16 cellular contexts compared by ENCODE assay signal in genomic region chr6:32865724-32866443, GRCh38. TPM values are rescaled to one million over a fixed set of nuclear protein-coding genes. Genes with fewer than 3 reads are reported as not detected.
DNase-seq lines count a peak whose midpoint lies in the region; ATAC-seq, FAIRE-seq and TF ChIP-seq lines count a peak whose summit lies in the region.
"Had no signal": no experiment of that assay in that cellular context is flagged by ENCODE, and none has a peak within 500 bp of the region (broad histone marks: within the 10 kb centered on the region; RNA-seq: fewer than 3 reads in every experiment).

No MANE protein-coding gene starts in this region.

- H3K27ac ChIP-seq in CD4-positive, alpha-beta memory T cell (ENCODE audit: low read depth, low read length) = no peak overlapping the region
- H3K27ac ChIP-seq in GM12878 (ENCODE audit: control insufficient read depth, insufficient read depth) (peak overlapping the region; percentile 27; the same call in 1 of the 2 replicates), heart left ventricle (peak overlapping the region in 1 of 12 donors; percentile 42)
- H3K27ac ChIP-seq: vagina had no signal

- H3K79me2 ChIP-seq in GM12878 (ENCODE audit: control insufficient read depth, insufficient read depth, low read length) = no peaks in the 10 kb centered on the region

- SMC1A ChIA-PET in GM12878 (lab: Charles Lee; ENCODE audit: uncharacterized antibody, unreplicated experiment) = interaction anchor here (2.8 to 6.7 kb wide), 4 partner anchors 20 to 119 kb away, joined by 8 to 226 read pairs (median 40); partner anchors contain the start of gene TAP2

- H3K4me3 Mint-ChIP-seq in CD4-positive, alpha-beta memory T cell = peak overlapping the region in 1 of 8 donors; percentile 13
- H3K4me3 Mint-ChIP-seq in IgD-negative memory B cell = peak overlapping the region in 1 of 4 donors; percentile 78

- H3K36me3 Mint-ChIP-seq in CD4-positive, alpha-beta memory T cell = peaks cover 6 to 18% of the 10 kb centered on the region in 2 donors
- peaks cover 3% of the 10 kb centered on the region for H3K36me3 Mint-ChIP-seq in IgD-negative memory B cell

- RAD21 ChIA-PET in GM12878 (lab: Charles Lee; ENCODE audit: unreplicated experiment) = interaction anchor here (4.2 to 7.2 kb wide), 2 partner anchors 9 to 26 kb away, joined by 95 to 236 read pairs; partner anchors contain the start of genes PSMB9, TAP1 and TAP2

- TF ChIP-seq EP300 in GM12878 (IDR thresholded peaks at IDR 0.05; ENCODE audit: borderline replicate concordance in 1 of 2, control insufficient read depth in 1 of 2, low read depth in 2 of 2, low read length in 2 of 2) = no peak

- WGBS in GM12878 (ENCODE audit: insufficient coverage, insufficient replicate concordance, low lambda C conversion rate, missing lambda C conversion rate) = 40% methylated on average over 10 of the region's 10 CpGs
- WGBS in heart left ventricle, 4 donors = 69 to 71% (median 70%) methylated on average over 10 of the region's 10 CpGs

- FAIRE-seq in GM12878 (lab: Jason Lieb, UNC) = no peak

- CTCF ChIA-PET in CD4-positive, alpha-beta memory T cell (lab: Charles Lee; ENCODE audit: partially characterized antibody) = interaction anchor here (0.7 to 10.8 kb wide), 3 partner anchors 26 to 162 kb away, joined by 3 to 263 read pairs (median 55); partner anchors contain the start of gene TAP2
- CTCF ChIA-PET in GM12878 (lab: Yijun Ruan, JAX) = interaction anchor here (2.6 to 4.3 kb wide), 5 partner anchors 11 to 452 kb away, joined by 10 to 73 read pairs (median 30); partner anchors contain the start of genes PSMB9, TAP1 and TAP2

- H3K4me3 ChIP-seq in CD4-positive, alpha-beta memory T cell (ENCODE audit: low read length in 2 of 2) = no peak overlapping the region
- no peak overlapping the region for H3K4me3 ChIP-seq in GM12878
- H3K4me3 ChIP-seq in heart left ventricle = no peak overlapping the region
- H3K4me3 ChIP-seq: lung, vagina had no signal

- H3K4me1 Mint-ChIP-seq in CD4-positive, alpha-beta memory T cell = peaks cover 22 to 35% (median 30%) of the 10 kb centered on the region in 4 donors
- peaks cover 25 to 36% (median 33%) of the 10 kb centered on the region in 3 donors for H3K4me1 Mint-ChIP-seq in IgD-negative memory B cell

- ATAC-seq in GM12878 (no peak), heart left ventricle (no peak)
- ATAC-seq: right cardiac atrium had no signal

- H3K9me3 ChIP-seq in CD4-positive, alpha-beta memory T cell (ENCODE audit: control insufficient read depth in 1 of 2, low read length in 2 of 2) = no peaks in the 10 kb centered on the region
- H3K9me3 ChIP-seq in GM12878 (replicated peaks; ENCODE audit: control insufficient read depth, insufficient read depth, low read length) (no peaks in the 10 kb centered on the region), heart left ventricle (no peaks in the 10 kb centered on the region)
- H3K9me3 ChIP-seq: vagina had no signal

- H3K27me3 ChIP-seq in CD4-positive, alpha-beta memory T cell (ENCODE audit: insufficient read depth, low read length) = no peaks in the 10 kb centered on the region
- H3K27me3 ChIP-seq in GM12878 (replicated peaks in 1 of 2; ENCODE audit: control insufficient read depth in 2 of 2, insufficient read depth in 2 of 2, low read length in 1 of 2) (no peaks in the 10 kb centered on the region), heart left ventricle (peaks cover 0 to 4% (median 0%) of the 10 kb centered on the region in 9 donors)
- H3K27me3 ChIP-seq: vagina had no signal

- H3K36me3 ChIP-seq in CD4-positive, alpha-beta memory T cell (ENCODE audit: insufficient read depth, low read length) = no peaks in the 10 kb centered on the region
- H3K36me3 ChIP-seq in GM12878 (ENCODE audit: control insufficient read depth in 2 of 2, insufficient read depth in 2 of 2, low read length in 1 of 2) (no peaks in the 10 kb centered on the region; a peak in 1 of 4 replicates), heart left ventricle (peaks cover 0 to 4% (median 0%) of the 10 kb centered on the region in 9 donors)
- H3K36me3 ChIP-seq: vagina had no signal

- in situ Hi-C loops in GM12878 (cut with MboI) = loop anchor here (5.0 kb wide), 1 partner anchor 454 kb away; no protein-coding TSS in a partner anchor

- H2AFZ ChIP-seq in GM12878 (ENCODE audit: control insufficient read depth, low read depth, low read length) = no peak overlapping the region

- H3K9me3 Mint-ChIP-seq in CD4-positive, alpha-beta memory T cell = no peaks in the 10 kb centered on the region
- no peaks in the 10 kb centered on the region for H3K9me3 Mint-ChIP-seq in IgD-negative memory B cell

- BruUV-seq in GM12878 (replicated peaks; lab: Mats Ljungman, UMichigan) = no TSS peak

- TF ChIP-seq RAD21 in GM12878 (IDR thresholded peaks at IDR 0.05; ENCODE audit: insufficient read depth, low read depth, low read length) = no peak

- H3K4me1 ChIP-seq in CD4-positive, alpha-beta memory T cell (ENCODE audit: insufficient read depth, low read length) = peaks cover 21% of the 10 kb centered on the region
- H3K4me1 ChIP-seq in GM12878 (ENCODE audit: control insufficient read depth, insufficient read depth, low read length) = peaks cover 29% of the 10 kb centered on the region
- peaks cover 0 to 20% (median 0%) of the 10 kb centered on the region in 12 donors for H3K4me1 ChIP-seq in heart left ventricle
- H3K4me1 ChIP-seq: vagina had no signal

- DNase-seq in CD4-positive, alpha-beta memory T cell = no peak
- DNase-seq in GM12878 (ENCODE audit: low read depth, low spot score) (no peak), heart left ventricle (no peak), NCI-H2196 treated with DMSO at 0.1 percent for 48 hours (lab: John Stamatoyannopoulos, UW; ENCODE audit: unreplicated experiment) (no peak)
- DNase-seq in stimulated activated CD4-positive, alpha-beta T cell treated with anti-CD3 and anti-CD28 coated beads, Interleukin-4, amount 100 ng/mL, for 24 hours = no peak
- DNase-seq: activated CD4-positive, CD25-positive, alpha-beta regulatory T cell treated with anti-CD3 and anti-CD28 coated beads, Interleukin-2, amount 50 U/mL, for 72 hours; activated gamma-delta T cell treated with Interleukin-2 at 50 U/mL for 16 hours; foreskin fibroblast; NCI-H187 treated with DMSO at 0.1 percent for 48 hours; NCI-H526; right cardiac atrium; stimulated activated CD4-positive, alpha-beta T cell treated with anti-CD3 and anti-CD28 coated beads, Interleukin-4, amount 100 ng/mL, for 4 hours; stimulated activated naive CD4-positive, alpha-beta T cell treated with Interleukin-2 at 50 U/mL for 16 hours had no signal

- no peak overlapping the region for H3K4me2 ChIP-seq in GM12878 (ENCODE audit: control insufficient read depth, insufficient read depth)

- H3K27ac Mint-ChIP-seq in CD4-positive, alpha-beta memory T cell = peak overlapping the region in 5 of 7 donors; percentile 73 to 90 (median 84)
- peak overlapping the region; percentile 78 to 96 (median 90) for H3K27ac Mint-ChIP-seq in IgD-negative memory B cell

- intact Hi-C loops in CD4-positive, alpha-beta memory T cell (cut with micrococcal nuclease) = loop anchor here (5.0 kb wide), 1 partner anchor 434 kb away; no protein-coding TSS in a partner anchor
- intact Hi-C loops in GM12878 (cut with micrococcal nuclease; ENCODE audit: unreplicated experiment) = loop anchor here (5.0 kb wide), 4 partner anchors 39 to 454 kb away; partner anchors contain the start of gene HLA-DRA
- intact Hi-C loops in heart left ventricle (cut with DNase I) = loop anchor here in 9 of 10 donors (2.0 to 10.0 kb wide), 6 partner anchors 34 to 454 kb away; no protein-coding TSS in a partner anchor

- TF ChIP-seq POLR2A in GM12878 (IDR thresholded peaks at IDR 0.05; ENCODE audit: low read depth, low read length) (no peak), heart left ventricle (IDR thresholded peaks at IDR 0.05) (no peak)

- H3K9ac ChIP-seq in GM12878 (ENCODE audit: control insufficient read depth, insufficient read depth, low read length) = no peak overlapping the region

- no peaks in the 10 kb centered on the region for H4K20me1 ChIP-seq in GM12878 (ENCODE audit: control insufficient read depth, insufficient read depth)

- H3K27me3 Mint-ChIP-seq in CD4-positive, alpha-beta memory T cell = peaks cover 0 to 3% of the 10 kb centered on the region in 2 donors
- H3K27me3 Mint-ChIP-seq in IgD-negative memory B cell = no peaks in the 10 kb centered on the region

- POLR2A ChIA-PET in CD4-positive, alpha-beta memory T cell (lab: Charles Lee; ENCODE audit: partially characterized antibody) = interaction anchor here (1.7 to 13.7 kb wide), 3 partner anchors 11 to 107 kb away, joined by 5 to 1160 read pairs (median 31); partner anchors contain the start of genes PSMB8, PSMB9, TAP1 and TAP2
- POLR2A ChIA-PET in GM12878 (lab: Charles Lee) = interaction anchor here (0.7 to 4.1 kb wide), 3 partner anchors 10 to 27 kb away, joined by 4 to 56 read pairs (median 10); partner anchors contain the start of genes PSMB9, TAP1 and TAP2

- TF ChIP-seq CTCF in GM12878 (IDR thresholded peaks at IDR 0.05 in 2 of 3, conservative IDR thresholded peaks at IDR 0.05 in 1 of 3; ENCODE audit: control insufficient read depth in 2 of 3, extremely low read depth in 1 of 3, insufficient read depth in 1 of 3, low read depth in 3 of 3, low read length in 3 of 3) (no peak), heart left ventricle (IDR thresholded peaks at IDR 0.05) (no peak)

RNA-seq across cellular contexts. Expression of gene PSMB9, which starts 11.9 kb away (rescaled TPM):
- 100 to 1,000 TPM; 141 to 144 TPM for total RNA-seq in CD4-positive, alpha-beta memory T cell
- 100 to 1,000 TPM; 501 to 763 TPM for polyA plus RNA-seq in CD4-positive, alpha-beta memory T cell
- polyA plus RNA-seq in IgD-negative memory B cell (695 TPM), GM12878 (2011; rRNA removed) (253 and 359 TPM in 2 replicates), GM12878 (2014; fragmentation: Illumina TruSeq; extraction: Trizol) (86.8 and 181 TPM in 2 replicates), GM12878 (2014; fragmentation: Nextera tagmentation; extraction: Ambion mirVana) (100 to 1,000 TPM; 202 to 299 TPM), GM12878 (2014; rRNA removed) (341 and 375 TPM in 2 replicates), GM12878 (2016; fragmentation: Nextera tagmentation; extraction: Ambion mirVana) (100 to 1,000 TPM; 483 to 517 TPM), heart left ventricle (10 to 100 TPM; 15.7 to 23.3 TPM)
- 21.6 and 24.8 TPM in 2 replicates for total RNA-seq in GM12878 (2013; cell fraction: nucleolus; rRNA removed)
- total RNA-seq in GM12878 (2014; rRNA removed) (251 and 255 TPM in 2 replicates), GM12878 (2014; rRNA removed; fragmentation: Illumina TruSeq; extraction: Trizol) (167 and 171 TPM in 2 replicates), GM12878 (2021) (237 and 271 TPM in 2 replicates), heart left ventricle (100 to 1,000 TPM in 1 of 9 donors, 10 to 100 TPM in 7, 1 to 10 TPM in 1; 8.9 to 182 (median 14.6) TPM)
- polyA plus RNA-seq in GM12878 (2011; ENCODE audit: low read depth) = 109 TPM
- polyA plus RNA-seq in GM12878 (2011; cell fraction: cytosol; rRNA removed) = 446 and 599 TPM in 2 replicates
- polyA plus RNA-seq in GM12878 (2011; cell fraction: nucleus; rRNA removed) = 215 and 228 TPM in 2 replicates
- 183 and 244 TPM in 2 replicates for polyA plus RNA-seq in GM12878 (2012)
- 185 and 260 TPM in 2 replicates for polyA minus RNA-seq in GM12878 (2011; rRNA and poly(A)+ RNA removed)
- 78.0 and 81.2 TPM in 2 replicates for polyA minus RNA-seq in GM12878 (2011; cell fraction: cytosol; rRNA and poly(A)+ RNA removed)
- polyA minus RNA-seq in GM12878 (2011; cell fraction: nucleus; rRNA and poly(A)+ RNA removed) = 34.8 and 51.7 TPM in 2 replicates

RNA-seq across cellular contexts. Expression of gene TAP1, which starts 12.4 kb away (rescaled TPM):
- 100 to 1,000 TPM; 136 to 141 TPM for total RNA-seq in CD4-positive, alpha-beta memory T cell
- polyA plus RNA-seq in CD4-positive, alpha-beta memory T cell = 100 to 1,000 TPM; 300 to 324 TPM
- 219 TPM for polyA plus RNA-seq in IgD-negative memory B cell
- total RNA-seq in GM12878 (2013; cell fraction: nucleolus; rRNA removed) = 96.1 and 104 TPM in 2 replicates
- total RNA-seq in GM12878 (2014; rRNA removed) = 179 and 183 TPM in 2 replicates
- 103 and 108 TPM in 2 replicates for total RNA-seq in GM12878 (2014; rRNA removed; fragmentation: Illumina TruSeq; extraction: Trizol)
- 177 and 194 TPM in 2 replicates for total RNA-seq in GM12878 (2021)
- polyA plus RNA-seq in GM12878 (2011; ENCODE audit: low read depth) = 87.7 TPM
- polyA plus RNA-seq in GM12878 (2011; rRNA removed) = 136 and 198 TPM in 2 replicates
- 194 and 208 TPM in 2 replicates for polyA plus RNA-seq in GM12878 (2011; cell fraction: cytosol; rRNA removed)
- 238 and 367 TPM in 2 replicates for polyA plus RNA-seq in GM12878 (2011; cell fraction: nucleus; rRNA removed)
- 170 and 179 TPM in 2 replicates for polyA plus RNA-seq in GM12878 (2012)
- 107 and 126 TPM in 2 replicates for polyA plus RNA-seq in GM12878 (2014; fragmentation: Illumina TruSeq; extraction: Trizol)
- 10 to 100 TPM; 33.4 to 60.0 TPM for polyA plus RNA-seq in GM12878 (2014; fragmentation: Nextera tagmentation; extraction: Ambion mirVana)
- 160 and 161 TPM in 2 replicates for polyA plus RNA-seq in GM12878 (2014; rRNA removed)
- polyA plus RNA-seq in GM12878 (2016; fragmentation: Nextera tagmentation; extraction: Ambion mirVana) = 100 to 1,000 TPM; 230 to 249 TPM
- polyA minus RNA-seq in GM12878 (2011; rRNA and poly(A)+ RNA removed) = 154 and 194 TPM in 2 replicates
- polyA minus RNA-seq in GM12878 (2011; cell fraction: cytosol; rRNA and poly(A)+ RNA removed) = 60.6 and 63.3 TPM in 2 replicates
- 62.0 and 67.4 TPM in 2 replicates for polyA minus RNA-seq in GM12878 (2011; cell fraction: nucleus; rRNA and poly(A)+ RNA removed)
- total RNA-seq in heart left ventricle = 100 to 1,000 TPM in 1 of 9 donors, 10 to 100 TPM in 8; 15.1 to 207 (median 20.3) TPM
- polyA plus RNA-seq in heart left ventricle = 10 to 100 TPM; 21.6 to 44.5 TPM

RNA-seq across cellular contexts. Expression of gene PSMB8, which starts 22.0 kb away (rescaled TPM):
- 100 to 1,000 TPM; 134 to 138 TPM for total RNA-seq in CD4-positive, alpha-beta memory T cell
- polyA plus RNA-seq in CD4-positive, alpha-beta memory T cell = 100 to 1,000 TPM; 363 to 426 TPM
- polyA plus RNA-seq in IgD-negative memory B cell (366 TPM), GM12878 (2011; rRNA removed) (321 and 384 TPM in 2 replicates), GM12878 (2014; fragmentation: Illumina TruSeq; extraction: Trizol) (272 and 304 TPM in 2 replicates), GM12878 (2014; fragmentation: Nextera tagmentation; extraction: Ambion mirVana) (100 to 1,000 TPM; 353 to 557 TPM), GM12878 (2014; rRNA removed) (374 and 411 TPM in 2 replicates), GM12878 (2016; fragmentation: Nextera tagmentation; extraction: Ambion mirVana) (100 to 1,000 TPM; 495 to 538 TPM), heart left ventricle (10 to 100 TPM; 23.1 to 32.6 TPM)
- total RNA-seq in GM12878 (2013; cell fraction: nucleolus; rRNA removed) = 49.6 and 50.1 TPM in 2 replicates
- total RNA-seq in GM12878 (2014; rRNA removed) (386 and 388 TPM in 2 replicates), GM12878 (2014; rRNA removed; fragmentation: Illumina TruSeq; extraction: Trizol) (311 and 327 TPM in 2 replicates), GM12878 (2021) (366 TPM in 2 replicates), heart left ventricle (100 to 1,000 TPM in 1 of 9 donors, 10 to 100 TPM in 8; 11.1 to 115 (median 15.2) TPM)
- 129 TPM for polyA plus RNA-seq in GM12878 (2011; ENCODE audit: low read depth)
- polyA plus RNA-seq in GM12878 (2011; cell fraction: cytosol; rRNA removed) = 482 and 548 TPM in 2 replicates
- polyA plus RNA-seq in GM12878 (2011; cell fraction: nucleus; rRNA removed) = 310 and 330 TPM in 2 replicates
- polyA plus RNA-seq in GM12878 (2012) = 201 TPM in 2 replicates
- polyA minus RNA-seq in GM12878 (2011; rRNA and poly(A)+ RNA removed) = 253 and 255 TPM in 2 replicates
- polyA minus RNA-seq in GM12878 (2011; cell fraction: cytosol; rRNA and poly(A)+ RNA removed) = 49.0 and 55.5 TPM in 2 replicates
- 48.2 and 65.3 TPM in 2 replicates for polyA minus RNA-seq in GM12878 (2011; cell fraction: nucleus; rRNA and poly(A)+ RNA removed)

RNA-seq across cellular contexts. Expression of gene TAP2, which starts 27.3 kb away (rescaled TPM):
- 100 to 1,000 TPM; 106 to 112 TPM for total RNA-seq in CD4-positive, alpha-beta memory T cell
- 10 to 100 TPM; 11.0 to 16.5 TPM for polyA plus RNA-seq in CD4-positive, alpha-beta memory T cell
- polyA plus RNA-seq in IgD-negative memory B cell (26.8 TPM), GM12878 (2011; rRNA removed) (25.5 and 38.8 TPM in 2 replicates), GM12878 (2014; fragmentation: Illumina TruSeq; extraction: Trizol) (45.7 and 47.7 TPM in 2 replicates), GM12878 (2014; fragmentation: Nextera tagmentation; extraction: Ambion mirVana) (1 to 10 TPM; 5.3 to 6.7 TPM), GM12878 (2014; rRNA removed) (49.6 and 71.6 TPM in 2 replicates), GM12878 (2016; fragmentation: Nextera tagmentation; extraction: Ambion mirVana) (1 to 10 TPM; 8.3 to 9.0 TPM), heart left ventricle (10 to 100 TPM in 1 of 2 donors, 1 to 10 TPM in 1; 7.7 to 12.0 TPM)
- total RNA-seq in GM12878 (2013; cell fraction: nucleolus; rRNA removed) = 57.5 and 70.6 TPM in 2 replicates
- total RNA-seq in GM12878 (2014; rRNA removed) (58.1 and 60.3 TPM in 2 replicates), GM12878 (2014; rRNA removed; fragmentation: Illumina TruSeq; extraction: Trizol) (31.9 and 37.2 TPM in 2 replicates), GM12878 (2021) (77.2 and 87.3 TPM in 2 replicates), heart left ventricle (100 to 1,000 TPM in 1 of 9 donors, 10 to 100 TPM in 6, 1 to 10 TPM in 2; 5.4 to 107 (median 14.9) TPM)
- polyA plus RNA-seq in GM12878 (2011; ENCODE audit: low read depth) = 17.3 TPM
- 34.8 and 37.7 TPM in 2 replicates for polyA plus RNA-seq in GM12878 (2011; cell fraction: cytosol; rRNA removed)
- 129 and 147 TPM in 2 replicates for polyA plus RNA-seq in GM12878 (2011; cell fraction: nucleus; rRNA removed)
- 31.6 and 38.9 TPM in 2 replicates for polyA plus RNA-seq in GM12878 (2012)
- polyA minus RNA-seq in GM12878 (2011; rRNA and poly(A)+ RNA removed) = 36.8 and 38.2 TPM in 2 replicates
- 9.1 and 12.2 TPM in 2 replicates for polyA minus RNA-seq in GM12878 (2011; cell fraction: cytosol; rRNA and poly(A)+ RNA removed)
- polyA minus RNA-seq in GM12878 (2011; cell fraction: nucleus; rRNA and poly(A)+ RNA removed) = 32.5 and 50.3 TPM in 2 replicates

RNA-seq across cellular contexts. Expression of gene HLA-DOB, which starts 49.1 kb away (rescaled TPM):
- total RNA-seq in CD4-positive, alpha-beta memory T cell = 1 to 10 TPM in 1 of 2 experiments, under 1 TPM in 1; 0.61 to 1.1 TPM
- polyA plus RNA-seq in CD4-positive, alpha-beta memory T cell = 1 to 10 TPM in 1 of 2 donors, under 1 TPM in 1; 0.22 to 2.8 TPM
- polyA plus RNA-seq in IgD-negative memory B cell = 368 TPM
- total RNA-seq in GM12878 (2013; cell fraction: nucleolus; rRNA removed) = 13.7 and 16.5 TPM in 2 replicates
- 38.4 and 43.5 TPM in 2 replicates for total RNA-seq in GM12878 (2014; rRNA removed)
- total RNA-seq in GM12878 (2014; rRNA removed; fragmentation: Illumina TruSeq; extraction: Trizol) = 33.3 and 38.1 TPM in 2 replicates
- total RNA-seq in GM12878 (2021) = 30.3 and 31.5 TPM in 2 replicates
- polyA plus RNA-seq in GM12878 (2011; ENCODE audit: low read depth) = 62.1 TPM
- 32.7 and 41.1 TPM in 2 replicates for polyA plus RNA-seq in GM12878 (2011; rRNA removed)
- polyA plus RNA-seq in GM12878 (2011; cell fraction: cytosol; rRNA removed) = 25.8 and 29.7 TPM in 2 replicates
- polyA plus RNA-seq in GM12878 (2011; cell fraction: nucleus; rRNA removed) = 55.6 and 69.1 TPM in 2 replicates
- polyA plus RNA-seq in GM12878 (2012) = 50.2 and 60.2 TPM in 2 replicates
- polyA plus RNA-seq in GM12878 (2014; fragmentation: Illumina TruSeq; extraction: Trizol) = 47.8 and 63.6 TPM in 2 replicates
- 10 to 100 TPM; 75.6 to 79.1 TPM for polyA plus RNA-seq in GM12878 (2014; fragmentation: Nextera tagmentation; extraction: Ambion mirVana)
- polyA plus RNA-seq in GM12878 (2014; rRNA removed) = 30.6 and 35.5 TPM in 2 replicates
- polyA plus RNA-seq in GM12878 (2016; fragmentation: Nextera tagmentation; extraction: Ambion mirVana) = 10 to 100 TPM; 27.4 to 29.6 TPM
- polyA minus RNA-seq in GM12878 (2011; rRNA and poly(A)+ RNA removed) = 13.2 and 15.1 TPM in 2 replicates
- polyA minus RNA-seq in GM12878 (2011; cell fraction: cytosol; rRNA and poly(A)+ RNA removed) = 1.5 and 3.5 TPM in 2 replicates
- 8.5 and 10.1 TPM in 2 replicates for polyA minus RNA-seq in GM12878 (2011; cell fraction: nucleus; rRNA and poly(A)+ RNA removed)
- 1 to 10 TPM in 1 of 9 donors, under 1 TPM in 6, not detected in 2; 0.25 to 2.7 (median 0.60) TPM for total RNA-seq in heart left ventricle
- polyA plus RNA-seq in heart left ventricle = under 1 TPM; 0.30 to 0.76 TPM
